Comparison of ENCODE assay signal across 17 cellular contexts in genomic region chr18:59909289-59910036, GRCh38. TPM values are rescaled to one million over a fixed set of nuclear protein-coding genes. Genes with fewer than 3 reads are reported as not detected.
DNase-seq lines count a peak whose midpoint lies in the region; ATAC-seq, FAIRE-seq and TF ChIP-seq lines count a peak whose summit lies in the region.
"Had no signal": no experiment of that assay in that cellular context is flagged by ENCODE, and none has a peak within 500 bp of the region (broad histone marks: within the 10 kb centered on the region; RNA-seq: fewer than 3 reads in every experiment).

No MANE protein-coding gene starts in this region.

- H3K4me1 ChIP-seq in OCI-LY3 (ENCODE audit: low read length) (peaks cover 72% of the 10 kb centered on the region), mesenchymal stem cell (ENCODE audit: control insufficient read depth, insufficient read depth, low read depth, low read length) (peaks cover 9% of the 10 kb centered on the region), testis (no peaks in the 10 kb centered on the region)
- H3K4me1 ChIP-seq: breast epithelium had no signal

- H3K36me3 ChIP-seq in OCI-LY3 (replicated peaks; ENCODE audit: low read depth, low read length), result peaks cover 7% of the 10 kb centered on the region
- H3K36me3 ChIP-seq in bronchial epithelial cell (ENCODE audit: control insufficient read depth, insufficient read depth, low read length), result no peaks in the 10 kb centered on the region
- no peaks in the 10 kb centered on the region for H3K36me3 ChIP-seq in mesenchymal stem cell (ENCODE audit: control insufficient read depth in 1 of 2, insufficient read depth in 2 of 2, low read depth in 1 of 2, low read length in 2 of 2)
- H3K36me3 ChIP-seq in testis (ENCODE audit: low read depth, missing control alignments), result no peaks in the 10 kb centered on the region
- H3K36me3 ChIP-seq: breast epithelium, gastroesophageal sphincter had no signal

- 86% methylated on average over 6 of the region's 11 CpGs for WGBS in mesenchymal stem cell
- WGBS in testis, 2 donors, result 77 to 83% methylated on average over 11 of the region's 11 CpGs

- TF ChIP-seq CTCF in OCI-LY3 (IDR thresholded peaks at IDR 0.05; ENCODE audit: low read depth, low read length), result no peak
- no peak for TF ChIP-seq CTCF in bronchial epithelial cell (IDR thresholded peaks at IDR 0.05; ENCODE audit: insufficient read depth, low read length, severe bottlenecking)
- TF ChIP-seq CTCF in testis (IDR thresholded peaks at IDR 0.05), result no peak

- intact Hi-C loops in testis (cut with DNase I; ENCODE audit: low total_unique reads), result no loop called here

- H3K4ac ChIP-seq in mesenchymal stem cell (ENCODE audit: low read depth in 1 of 2, low read length in 2 of 2), result peak overlapping the region in 1 of 2 experiments; percentile 47

- H3K79me2 ChIP-seq in OCI-LY3 (ENCODE audit: low read length), result peaks cover 18% of the 10 kb centered on the region

- H2AFZ ChIP-seq in OCI-LY3 (ENCODE audit: low read depth, low read length) (peak overlapping the region; percentile 67), mesenchymal stem cell (ENCODE audit: low read depth, low read length) (no peak overlapping the region)

- H3K4me3 ChIP-seq in OCI-LY3 (ENCODE audit: low read length) (peak overlapping the region; percentile 63), bronchial epithelial cell (ENCODE audit: low read depth, low read length) (no peak overlapping the region), mesenchymal stem cell (ENCODE audit: insufficient read depth in 1 of 2, low read depth in 1 of 2, low read length in 2 of 2) (no peak overlapping the region), testis (no peak overlapping the region)
- H3K4me3 ChIP-seq: breast epithelium, gastroesophageal sphincter had no signal

- H3K27ac ChIP-seq in OCI-LY3 (ENCODE audit: low read length) (peak overlapping the region; percentile 16; the same call in 1 of the 2 replicates), mesenchymal stem cell (ENCODE audit: low read length, poor library complexity, severe bottlenecking) (peak overlapping the region; percentile 10), testis (no peak overlapping the region)
- H3K27ac ChIP-seq: breast epithelium, KMS-11 had no signal

- H3K4me2 ChIP-seq in OCI-LY3 (ENCODE audit: low read length), result peak overlapping the region; percentile 88
- no peak overlapping the region for H3K4me2 ChIP-seq in mesenchymal stem cell (ENCODE audit: low read length, poor library complexity, severe bottlenecking)
- H3K4me2 ChIP-seq: KMS-11 had no signal

- H3K18ac ChIP-seq in mesenchymal stem cell (ENCODE audit: low read depth in 1 of 2, low read length in 2 of 2), result peak overlapping the region in 1 of 2 experiments; percentile 85

- peaks cover 7% of the 10 kb centered on the region for H4K20me1 ChIP-seq in OCI-LY3 (ENCODE audit: insufficient read depth, low read length)

- TF ChIP-seq POLR2A in testis (IDR thresholded peaks at IDR 0.05), result no peak

- H2AK5ac ChIP-seq in mesenchymal stem cell (ENCODE audit: low read length, severe bottlenecking), result no peak overlapping the region

- H3K9ac ChIP-seq in OCI-LY3 (ENCODE audit: low read length) (peak overlapping the region; percentile 51), mesenchymal stem cell (ENCODE audit: low read length) (no peak overlapping the region)
- H3K9ac ChIP-seq: KMS-11 had no signal

- H3K27me3 ChIP-seq in OCI-LY3 (ENCODE audit: low read depth, low read length) (no peaks in the 10 kb centered on the region), bronchial epithelial cell (ENCODE audit: control insufficient read depth, insufficient read depth, low read length) (no peaks in the 10 kb centered on the region), mesenchymal stem cell (ENCODE audit: control insufficient read depth in 1 of 2, insufficient read depth in 1 of 2, low read length in 2 of 2) (no peaks in the 10 kb centered on the region), testis (no peaks in the 10 kb centered on the region)
- H3K27me3 ChIP-seq: gastroesophageal sphincter had no signal

- no peak overlapping the region for H3K14ac ChIP-seq in mesenchymal stem cell (ENCODE audit: low read length in 2 of 2)

- no peak for FAIRE-seq in bronchial epithelial cell (lab: Jason Lieb, UNC)

- peak overlapping the region; percentile 4 for H4K8ac ChIP-seq in mesenchymal stem cell (ENCODE audit: low read length)

- peak overlapping the region in 1 of 2 experiments; percentile 83 for H2BK12ac ChIP-seq in mesenchymal stem cell (ENCODE audit: low read length in 2 of 2)

- H3K79me1 ChIP-seq in mesenchymal stem cell (replicated peaks; ENCODE audit: low read length, poor library complexity, severe bottlenecking), result no peaks in the 10 kb centered on the region

- peak; percentile 57 for DNase-seq in EH (ENCODE audit: low read depth)
- peak; percentile 58 for DNase-seq in bronchial epithelial cell (ENCODE audit: low read depth)
- peak; percentile 94 for DNase-seq in mesenchymal stem cell
- no peak for DNase-seq in anterior cingulate cortex (lab: John Stamatoyannopoulos, UW)
- no peak for DNase-seq in testis
- no peak for DNase-seq in NCI-H146 treated with DMSO at 0.1 percent for 48 hours (lab: John Stamatoyannopoulos, UW; ENCODE audit: unreplicated experiment)
- DNase-seq: activated B cell treated with CpG ODN at 0.5 μM for 24 hours; activated gamma-delta T cell treated with Interleukin-2 at 50 U/mL for 16 hours; effector CD8-positive, alpha-beta T cell; NCI-H1436 treated with DMSO at 0.1 percent for 48 hours; retina; substantia nigra had no signal

- no peak overlapping the region for H4K91ac ChIP-seq in mesenchymal stem cell (ENCODE audit: low read length)

- ATAC-seq in HG02623 (IDR thresholded peaks at IDR 0.05; ENCODE audit: unreplicated experiment), result no peak
- ATAC-seq: gastroesophageal sphincter had no signal

- H2BK15ac ChIP-seq in mesenchymal stem cell (ENCODE audit: low read depth, poor library complexity, severe bottlenecking), result peak overlapping the region; percentile 86

- H3K23ac ChIP-seq in mesenchymal stem cell (ENCODE audit: low read length in 2 of 2), result no peak overlapping the region

- H2BK120ac ChIP-seq in mesenchymal stem cell (ENCODE audit: low read depth, low read length), result no peak overlapping the region

- no peak overlapping the region for H2BK5ac ChIP-seq in mesenchymal stem cell (ENCODE audit: low read depth, low read length, poor library complexity, severe bottlenecking)

- H3K9me3 ChIP-seq in OCI-LY3 (ENCODE audit: insufficient read depth, low read length), result peaks cover 8% of the 10 kb centered on the region; the same call in 1 of the 2 replicates
- H3K9me3 ChIP-seq in mesenchymal stem cell (ENCODE audit: control insufficient read depth, low read length), result peaks cover 7% of the 10 kb centered on the region
- no peaks in the 10 kb centered on the region for H3K9me3 ChIP-seq in testis
- H3K9me3 ChIP-seq: breast epithelium had no signal

RNA-seq across cellular contexts. Expression of gene PMAIP1, which starts 9.7 kb away (rescaled TPM):
- total RNA-seq in bronchial epithelial cell (12.1 and 16.6 TPM in 2 replicates), testis (1 to 10 TPM; 4.8 to 6.0 TPM)
- polyA plus RNA-seq in mesenchymal stem cell (2013, experiment 1 of 2), result 84.5 TPM
- polyA plus RNA-seq in mesenchymal stem cell (2013, experiment 2 of 2), result 88.7 TPM
- 4.7 TPM for polyA plus RNA-seq in testis (ENCODE audit: insufficient read depth, low read depth, low replicate concordance)

Comparison
In these comparisons a context has a peak if more than half of its experiments do, and no peak if none do; other contexts are left out.
1. DNase-seq: peak in EH (single experiment), bronchial epithelial cell (single experiment) and mesenchymal stem cell (single experiment); none in anterior cingulate cortex (0 of 58), testis (single experiment) and NCI-H146 treated with DMSO at 0.1 percent for 48 hours (single experiment).
2. H3K27ac ChIP-seq: peak in OCI-LY3 (single experiment) and mesenchymal stem cell (single experiment); none in testis (0 of 2).